ENCODE assay signal across 1 cellular context in genomic region chr15:90001062-90001682, GRCh38.
TF ChIP-seq lines count a peak whose summit lies in the region.

Gene ZNF710, plus strand, starts transcription at chr15:90001324. Its CDS starts 65,814 bp downstream, at chr15:90067138.

TF ChIP-seq in GM23338, 12 proteins besides CTCF, POLR2A, EP300 and RAD21 (continued from another document):
- no peak for TF ChIP-seq ZNF462 (CRISPR knock-in tag; IDR thresholded peaks at IDR 0.05)
